Comparison of ENCODE assay signal across 9 cellular contexts in genomic region chr7:55409474-55410225, GRCh38. TPM values are rescaled to one million over a fixed set of nuclear protein-coding genes. Genes with fewer than 3 reads are reported as not detected.
A peak's percentile ranks its signal among the peaks of the same experiment; 100 is the strongest.
DNase-seq lines count a peak whose midpoint lies in the region; ATAC-seq and TF ChIP-seq lines count a peak whose summit lies in the region.
"Had no signal": no experiment of that assay in that cellular context is flagged by ENCODE, and none has a peak within 500 bp of the region (broad histone marks: within the 10 kb centered on the region; RNA-seq: fewer than 3 reads in every experiment).

No MANE protein-coding gene starts in this region.

- H3K4me3 Mint-ChIP-seq in neural crest cell = no peak overlapping the region
- no peak overlapping the region for H3K4me3 Mint-ChIP-seq in CD14-positive monocyte
- no peak overlapping the region for H3K4me3 Mint-ChIP-seq in type B pancreatic cell

- H3K36me3 Mint-ChIP-seq in neural crest cell (ENCODE audit: low read depth) = peaks cover 8% of the 10 kb centered on the region
- H3K36me3 Mint-ChIP-seq in CD14-positive monocyte = peaks cover 30 to 51% of the 10 kb centered on the region in 2 donors
- no peaks in the 10 kb centered on the region for H3K36me3 Mint-ChIP-seq in type B pancreatic cell

- intact Hi-C loops in CD14-positive monocyte (cut with micrococcal nuclease) = loop anchor here in 1 of 2 donors (5.0 kb wide), 1 partner anchor 127 kb away; no protein-coding TSS in a partner anchor

- H3K27me3 Mint-ChIP-seq in neural crest cell (ENCODE audit: low read depth) (no peaks in the 10 kb centered on the region), CD14-positive monocyte (ENCODE audit: low read depth in 3 of 3) (peaks cover 0 to 2% (median 0%) of the 10 kb centered on the region in 3 donors), type B pancreatic cell (no peaks in the 10 kb centered on the region)

- ATAC-seq in HG03135 (IDR thresholded peaks at IDR 0.05; ENCODE audit: unreplicated experiment) = peak; percentile 51

- peak; percentile 19 for TF ChIP-seq CTCF in neural crest cell (conservative IDR thresholded peaks at IDR 0.05)
- no peak for TF ChIP-seq CTCF in CD14-positive monocyte (IDR thresholded peaks at IDR 0.05)
- no peak for TF ChIP-seq CTCF in type B pancreatic cell (conservative IDR thresholded peaks at IDR 0.05)

- H3K9me3 Mint-ChIP-seq in neural crest cell (no peaks in the 10 kb centered on the region), CD14-positive monocyte (no peaks in the 10 kb centered on the region), type B pancreatic cell (no peaks in the 10 kb centered on the region)

- peak in 2 of 3 experiments; percentile 27 to 57 for DNase-seq in NCI-H1417 (lab: John Stamatoyannopoulos, UW)
- DNase-seq in NCI-H1417 treated with DMSO at 0.1 percent for 48 hours (lab: John Stamatoyannopoulos, UW) = no peak
- peak; percentile 62 to 67 for DNase-seq in SHP77 (lab: John Stamatoyannopoulos, UW)
- no peak for DNase-seq in neural crest cell (ENCODE audit: low read depth, low spot score)
- DNase-seq in effector CD8-positive, alpha-beta T cell (lab: John Stamatoyannopoulos, UW) = no peak
- no peak for DNase-seq in CD14-positive monocyte (ENCODE audit: low spot score)
- DNase-seq in type B pancreatic cell (ENCODE audit: extremely low spot score, unreplicated experiment) = no peak
- DNase-seq: NCI-H526 treated with DMSO at 0.1 percent for 48 hours had no signal

- no peak overlapping the region for H3K27ac Mint-ChIP-seq in neural crest cell (ENCODE audit: unreplicated experiment)
- H3K27ac Mint-ChIP-seq in CD14-positive monocyte = peak overlapping the region in 1 of 7 donors; percentile 23
- H3K27ac Mint-ChIP-seq in type B pancreatic cell = no peak overlapping the region

- no peaks in the 10 kb centered on the region for H3K4me1 Mint-ChIP-seq in neural crest cell
- H3K4me1 Mint-ChIP-seq in CD14-positive monocyte = no peaks in the 10 kb centered on the region
- H3K4me1 Mint-ChIP-seq in type B pancreatic cell (ENCODE audit: unreplicated experiment) = no peaks in the 10 kb centered on the region

RNA-seq across cellular contexts. Expression of gene LANCL2, which starts 44.5 kb away (rescaled TPM):
- total RNA-seq in neural crest cell (23.0 and 23.4 TPM in 2 replicates), type B pancreatic cell (ENCODE audit: low replicate concordance) (11.6 and 14.2 TPM in 2 replicates)
- 10 to 100 TPM in 1 of 2 donors, 1 to 10 TPM in 1; 8.3 to 11.8 TPM for polyA plus RNA-seq in CD14-positive monocyte

Comparison
In these comparisons a context has a peak if more than half of its experiments do, and no peak if none do; other contexts are left out.
1. DNase-seq: peak in NCI-H1417 (2 of 3) and SHP77 (2 of 2); none in NCI-H1417 treated with DMSO at 0.1 percent for 48 hours (single experiment), neural crest cell (single experiment), effector CD8-positive, alpha-beta T cell (single experiment), CD14-positive monocyte (single experiment) and type B pancreatic cell (single experiment).